8 cellular contexts compared by ENCODE assay signal in the genomic region with DNA sequence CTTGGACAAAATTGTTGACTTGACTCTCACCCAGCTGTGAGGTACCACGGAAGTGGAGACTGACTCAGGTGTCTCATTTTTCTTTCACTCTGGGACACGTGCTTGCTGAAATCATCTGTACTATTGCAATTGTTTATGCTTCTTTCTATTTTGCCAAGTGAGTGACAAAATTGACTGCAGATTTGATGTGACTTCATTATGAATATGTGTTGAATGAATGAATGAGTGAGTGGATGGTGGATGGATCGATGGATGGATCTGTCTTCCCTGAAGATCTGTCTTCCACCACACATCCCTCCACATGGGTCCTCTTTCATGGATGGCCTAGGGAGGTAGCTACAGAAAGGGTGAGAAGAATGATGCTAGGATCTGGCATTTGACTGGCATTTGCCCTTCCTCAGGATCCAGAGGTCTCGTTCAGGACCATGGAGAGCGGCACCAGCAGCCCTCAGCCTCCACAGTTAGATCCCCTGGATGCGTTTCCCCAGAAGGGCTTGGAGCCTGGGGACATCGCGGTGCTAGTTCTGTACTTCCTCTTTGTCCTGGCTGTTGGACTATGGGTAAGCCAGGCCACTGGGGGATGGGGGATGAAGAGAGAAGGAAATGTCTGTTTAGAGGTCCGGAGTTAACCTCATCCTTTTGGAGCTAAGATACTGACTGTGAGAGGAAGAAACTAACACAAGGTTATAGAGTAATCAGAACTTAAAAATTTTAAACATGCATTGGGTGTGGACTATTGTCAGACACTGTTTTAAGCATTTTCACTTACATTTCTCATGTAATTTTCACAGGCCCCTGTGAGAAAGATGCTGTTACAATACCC. TPM values are rescaled to one million over a fixed set of nuclear protein-coding genes. Genes with fewer than 3 reads are reported as not detected.
DNase-seq lines count a peak whose midpoint lies in the region; ATAC-seq lines count a peak whose summit lies in the region.

No MANE protein-coding gene starts in this region.

- DNase-seq in GDM1 (lab: John Stamatoyannopoulos, UW) (peak; percentile 21), NCI-H226 (peak; percentile 40), cardiac septum (ENCODE audit: low spot score) (peak; percentile 66), NCI-H2029 treated with DMSO at 0.1 percent for 48 hours (lab: John Stamatoyannopoulos, UW) (no peak), NCI-H526 (lab: John Stamatoyannopoulos, UW) (no peak)
- peak; percentile 59 to 64 for DNase-seq in activated T-cell treated with anti-CD3 and anti-CD28 coated beads, Interleukin-2, amount 50 U/mL, for 48 hours
- peak; percentile 65 for DNase-seq in stimulated activated CD4-positive, alpha-beta T cell treated with anti-CD3 and anti-CD28 coated beads, Interleukin-15, amount 100 ng/mL, for 24 hours

- no peak for ATAC-seq in HG03135 (IDR thresholded peaks at IDR 0.05; ENCODE audit: unreplicated experiment)

- intact Hi-C loops in cardiac septum (cut with DNase I): no loop called here

RNA-seq across cellular contexts. Expression of a gene that starts 12.7 kb away (rescaled TPM):
- total RNA-seq in cardiac septum: not detected

Comparison
In these comparisons a context has a peak if more than half of its experiments do, and no peak if none do; other contexts are left out.
1. DNase-seq: peak in GDM1 (single experiment), NCI-H226 (single experiment), activated T-cell treated with anti-CD3 and anti-CD28 coated beads, Interleukin-2, amount 50 U/mL, for 48 hours (2 of 2), cardiac septum (single experiment) and stimulated activated CD4-positive, alpha-beta T cell treated with anti-CD3 and anti-CD28 coated beads, Interleukin-15, amount 100 ng/mL, for 24 hours (single experiment); none in NCI-H2029 treated with DMSO at 0.1 percent for 48 hours (single experiment) and NCI-H526 (0 of 2).